In the genomic region with DNA sequence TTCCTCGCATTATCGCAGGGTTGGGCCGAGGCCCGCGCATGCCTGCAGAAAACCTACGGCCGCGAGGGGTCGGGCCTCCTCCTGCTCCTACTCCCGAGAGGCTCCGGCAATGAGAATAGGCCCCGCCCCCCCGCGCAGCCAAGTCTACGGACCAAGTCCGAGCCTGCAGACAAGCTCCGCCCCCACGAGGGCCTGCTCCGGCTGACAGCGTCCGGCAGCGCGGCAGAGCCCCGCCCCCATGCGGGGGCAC, we compare ENCODE assay signal across 8 cellular contexts. TPM values are rescaled to one million over a fixed set of nuclear protein-coding genes. Genes with fewer than 3 reads are reported as not detected.
A peak's percentile ranks its signal among the peaks of the same experiment; 100 is the strongest.
DNase-seq lines count a peak whose midpoint lies in the region; ATAC-seq and TF ChIP-seq lines count a peak whose summit lies in the region.

No MANE protein-coding gene starts in this region.

- no peaks in the 10 kb centered on the region for H3K9me3 Mint-ChIP-seq in nephron
- no peaks in the 10 kb centered on the region for H3K9me3 Mint-ChIP-seq in stimulated activated naive CD8-positive, alpha-beta T cell treated with anti-CD3 and anti-CD28 coated beads, Interleukin-15, Interleukin-2, amounts not matched to agents 100 ng/mL and 50 ng/mL, for 24 hours

- ATAC-seq in GM21529 (IDR thresholded peaks at IDR 0.05; ENCODE audit: unreplicated experiment): peak; percentile 70

- peak overlapping the region; percentile 99 to 100 (median 100) for H3K27ac Mint-ChIP-seq in nephron
- H3K27ac Mint-ChIP-seq in stimulated activated naive CD8-positive, alpha-beta T cell treated with anti-CD3 and anti-CD28 coated beads, Interleukin-15, Interleukin-2, amounts not matched to agents 100 ng/mL and 50 ng/mL, for 24 hours: peak overlapping the region; percentile 98

- peak; percentile 100 for DNase-seq in COR-L47 (lab: John Stamatoyannopoulos, UW)
- DNase-seq in M059J (ENCODE audit: low read depth): peak; percentile 100
- DNase-seq in SHP77 (lab: John Stamatoyannopoulos, UW): peak; percentile 98 to 100
- peak; percentile 100 for DNase-seq in activated gamma-delta T cell treated with Interleukin-2 at 50 U/mL for 16 hours
- peak; percentile 100 for DNase-seq in fibroblast of the conjunctiva (ENCODE audit: low read depth)

- H3K27me3 Mint-ChIP-seq in nephron (ENCODE audit: low read depth): no peaks in the 10 kb centered on the region
- no peaks in the 10 kb centered on the region for H3K27me3 Mint-ChIP-seq in stimulated activated naive CD8-positive, alpha-beta T cell treated with anti-CD3 and anti-CD28 coated beads, Interleukin-15, Interleukin-2, amounts not matched to agents 100 ng/mL and 50 ng/mL, for 24 hours

- H3K4me1 Mint-ChIP-seq in nephron: peaks cover 46% of the 10 kb centered on the region
- peaks cover 51% of the 10 kb centered on the region for H3K4me1 Mint-ChIP-seq in stimulated activated naive CD8-positive, alpha-beta T cell treated with anti-CD3 and anti-CD28 coated beads, Interleukin-15, Interleukin-2, amounts not matched to agents 100 ng/mL and 50 ng/mL, for 24 hours (ENCODE audit: low read depth)

- peak overlapping the region; percentile 97 to 99 (median 98) for H3K4me3 Mint-ChIP-seq in nephron
- peak overlapping the region; percentile 95 for H3K4me3 Mint-ChIP-seq in stimulated activated naive CD8-positive, alpha-beta T cell treated with anti-CD3 and anti-CD28 coated beads, Interleukin-15, Interleukin-2, amounts not matched to agents 100 ng/mL and 50 ng/mL, for 24 hours

- no peaks in the 10 kb centered on the region for H3K36me3 Mint-ChIP-seq in nephron (ENCODE audit: low read depth)
- H3K36me3 Mint-ChIP-seq in stimulated activated naive CD8-positive, alpha-beta T cell treated with anti-CD3 and anti-CD28 coated beads, Interleukin-15, Interleukin-2, amounts not matched to agents 100 ng/mL and 50 ng/mL, for 24 hours (ENCODE audit: low read depth): no peaks in the 10 kb centered on the region

- peak; percentile 25 to 52 (median 41) for TF ChIP-seq CTCF in nephron (IDR thresholded peaks at IDR 0.05; ENCODE audit: unreplicated experiment in 3 of 3)

RNA-seq across cellular contexts. Expression of gene GPSM3, which starts 3.1 kb away (rescaled TPM):
- 12.9 and 13.9 TPM in 2 replicates for total RNA-seq in M059J (2014; rRNA removed; shearing (Covaris generic))

RNA-seq across cellular contexts. Expression of gene PBX2, which starts 5.6 kb away (rescaled TPM):
- 20.3 and 29.8 TPM in 2 replicates for total RNA-seq in M059J (2014; rRNA removed; shearing (Covaris generic))

RNA-seq across cellular contexts. Expression of gene AGER, which starts 11.5 kb away (rescaled TPM):
- 0.07 and 0.15 TPM in 2 replicates for total RNA-seq in M059J (2014; rRNA removed; shearing (Covaris generic))

RNA-seq across cellular contexts. Expression of gene RNF5, which starts 17.4 kb away (rescaled TPM):
- total RNA-seq in M059J (2014; rRNA removed; shearing (Covaris generic)): 158 and 159 TPM in 2 replicates

RNA-seq across cellular contexts. Expression of gene AGPAT1, which starts 19.7 kb away (rescaled TPM):
- 101 and 120 TPM in 2 replicates for total RNA-seq in M059J (2014; rRNA removed; shearing (Covaris generic))

Comparison
In these comparisons a context has a peak if more than half of its experiments do, and no peak if none do; other contexts are left out.
1. Peak in every context shown above with its lines: DNase-seq and ATAC-seq.